In genomic region chr9:87676976-87677775, GRCh38 we compare ENCODE assay signal across 14 cellular contexts. TPM values are rescaled to one million over a fixed set of nuclear protein-coding genes. Genes with fewer than 3 reads are reported as not detected.
DNase-seq lines count a peak whose midpoint lies in the region; ATAC-seq and TF ChIP-seq lines count a peak whose summit lies in the region.
"Had no signal": no experiment of that assay in that cellular context is flagged by ENCODE, and none has a peak within 500 bp of the region (broad histone marks: within the 10 kb centered on the region; RNA-seq: fewer than 3 reads in every experiment).

No MANE protein-coding gene starts in this region.

- H3K36me3 ChIP-seq in IMR-90 (ENCODE audit: control insufficient read depth, insufficient read depth, low read length) (no peaks in the 10 kb centered on the region), thyroid gland (peaks cover 5 to 7% of the 10 kb centered on the region in 2 donors), ovary (no peaks in the 10 kb centered on the region)
- H3K36me3 ChIP-seq: HAP-1 had no signal

- H3K56ac ChIP-seq in IMR-90 (ENCODE audit: extremely low read depth, insufficient read depth, low read length), result no peak overlapping the region

- no peak for TF ChIP-seq EP300 in ovary (IDR thresholded peaks at IDR 0.05)

- POLR2A ChIA-PET in IMR-90 (lab: Charles Lee; ENCODE audit: unreplicated experiment), result no interaction called here

- DNase-seq in IMR-90 (peak; percentile 4), coronary artery (ENCODE audit: low spot score) (peak; percentile 72), iris pigment epithelial cell (ENCODE audit: low read depth) (peak; percentile 20), thyroid gland (peak; percentile 67 to 78), ovary (no peak)
- DNase-seq: activated CD4-positive, CD25-positive, alpha-beta regulatory T cell; activated naive CD8-positive, alpha-beta T cell treated with anti-CD3 and anti-CD28 coated beads, Interleukin-2, amount 50 U/mL, for 24 hours; CD4-positive, CD25-positive, alpha-beta regulatory T cell; immature natural killer cell; stimulated activated naive B cell treated with anti-CD40 and anti-IgM and Interleukin-4, amounts not matched to agents 10 μg/mL and 1 μg/mL and 100 μg/mL, for 72 hours had no signal

- H2BK15ac ChIP-seq in IMR-90 (ENCODE audit: low read depth, low read length), result no peak overlapping the region

- H4K5ac ChIP-seq in IMR-90 (ENCODE audit: low read depth, low read length), result no peak overlapping the region

- no peak overlapping the region for H2BK5ac ChIP-seq in IMR-90 (ENCODE audit: low read depth, low read length, poor library complexity, severe bottlenecking)

- peaks cover 7% of the 10 kb centered on the region; the same call in 1 of the 2 replicates for H3K27me3 ChIP-seq in IMR-90 (ENCODE audit: control insufficient read depth, insufficient read depth, low read length)
- no peaks in the 10 kb centered on the region for H3K27me3 ChIP-seq in thyroid gland
- no peaks in the 10 kb centered on the region for H3K27me3 ChIP-seq in ovary
- H3K27me3 ChIP-seq: SJSA1 had no signal

- H2BK120ac ChIP-seq in IMR-90 (ENCODE audit: low read depth, low read length), result no peak overlapping the region

- no peaks in the 10 kb centered on the region for H3K9me1 ChIP-seq in IMR-90 (ENCODE audit: insufficient read depth, low read length)

- H4K20me1 ChIP-seq in IMR-90 (ENCODE audit: insufficient read depth, low read length), result no peaks in the 10 kb centered on the region; the same call in 1 of the 2 replicates

- no peak overlapping the region for H2AFZ ChIP-seq in IMR-90 (replicated peaks; ENCODE audit: low read length, poor library complexity)

- dilution Hi-C loops in IMR-90 (cut with HindIII; ENCODE audit: low sequenced_read_pairs, unreplicated experiment), result no loop called here

- H3K14ac ChIP-seq in IMR-90 (replicated peaks; ENCODE audit: low read depth, low read length), result no peak overlapping the region

- H3K4ac ChIP-seq in IMR-90 (ENCODE audit: low read depth, low read length), result no peak overlapping the region

- no peak for TF ChIP-seq POLR2A in IMR-90 (IDR thresholded peaks at IDR 0.05; ENCODE audit: low read depth, low read length)
- TF ChIP-seq POLR2A in thyroid gland (IDR thresholded peaks at IDR 0.05), result no peak
- TF ChIP-seq POLR2A in ovary (IDR thresholded peaks at IDR 0.05), result no peak

- H4K91ac ChIP-seq in IMR-90 (ENCODE audit: insufficient read depth, low read depth, low read length), result no peak overlapping the region

- no peak overlapping the region for H3K18ac ChIP-seq in IMR-90 (ENCODE audit: low read depth, low read length)

- intact Hi-C loops in IMR-90 (cut with micrococcal nuclease), result no loop called here
- intact Hi-C loops in thyroid gland (cut with DNase I), result loop anchor here (5.0 kb wide), 1 partner anchor 135 kb away; no protein-coding TSS in a partner anchor
- intact Hi-C loops in ovary (cut with DNase I), result loop anchor here in 2 of 4 donors (10.0 kb wide), 1 partner anchor 138 kb away; no protein-coding TSS in a partner anchor

- 74% methylated on average over 6 of the region's 14 CpGs; no CpG with 5 or more reads in 1 of the 2 experiments for WGBS in IMR-90 (ENCODE audit: extremely low coverage in 2 of 2, insufficient read length in 1 of 2), 2 experiments
- 65 to 78% methylated on average over 9 to 13 of the region's 14 CpGs for WGBS in thyroid gland, 2 donors
- WGBS in ovary, 3 donors, result 75 to 82% (median 81%) methylated on average over 14 of the region's 14 CpGs

- H2BK20ac ChIP-seq in IMR-90 (ENCODE audit: low read depth, low read length), result no peak overlapping the region

- H3K27ac ChIP-seq in IMR-90 (ENCODE audit: insufficient read depth, low read length) (no peak overlapping the region), coronary artery (no peak overlapping the region), thyroid gland (no peak overlapping the region), ovary (no peak overlapping the region)
- H3K27ac ChIP-seq: SJSA1 had no signal

- no peaks in the 10 kb centered on the region for H3K9me3 ChIP-seq in IMR-90 (ENCODE audit: control insufficient read depth, insufficient read depth, low read length)
- no peaks in the 10 kb centered on the region for H3K9me3 ChIP-seq in thyroid gland
- no peaks in the 10 kb centered on the region for H3K9me3 ChIP-seq in ovary
- H3K9me3 ChIP-seq: HAP-1, SJSA1 had no signal

- no peak overlapping the region for H2AK5ac ChIP-seq in IMR-90 (ENCODE audit: low read depth, low read length)

- BruUV-seq in IMR-90 (replicated peaks; lab: Mats Ljungman, UMichigan), result no TSS peak

- H4K8ac ChIP-seq in IMR-90 (ENCODE audit: low read depth in 2 of 2, low read length in 2 of 2), result no peak overlapping the region

- H2AK9ac ChIP-seq in IMR-90 (replicated peaks; ENCODE audit: low read depth, low read length, poor library complexity), result no peak overlapping the region

- no peak for TF ChIP-seq RAD21 in IMR-90 (IDR thresholded peaks at IDR 0.05; ENCODE audit: low read length)

- CTCF ChIA-PET in IMR-90 (lab: Yijun Ruan, JAX), result interaction anchor here (0.7 to 0.8 kb wide), 2 partner anchors 340 to 365 kb away, joined by 3 to 4 read pairs; no protein-coding TSS in a partner anchor

- H3K9ac ChIP-seq in IMR-90 (ENCODE audit: low read depth, low read length), result no peak overlapping the region

- H3K79me1 ChIP-seq in IMR-90 (ENCODE audit: low read depth in 1 of 2, low read length in 2 of 2), result no peaks in the 10 kb centered on the region

- no peak; the same call in 1 of the 2 replicates for ATAC-seq in IMR-90 (ENCODE audit: low read depth)
- no peak for ATAC-seq in GM18870 (IDR thresholded peaks at IDR 0.05; ENCODE audit: unreplicated experiment)
- ATAC-seq in HG03439 (IDR thresholded peaks at IDR 0.05; ENCODE audit: unreplicated experiment), result no peak
- ATAC-seq: activated naive CD8-positive, alpha-beta T cell treated with anti-CD3 and anti-CD28 coated beads, Interleukin-2, amount 50 U/mL, for 24 hours; stimulated activated naive B cell treated with anti-CD40 and anti-IgM and Interleukin-4, amounts not matched to agents 10 μg/mL and 1 μg/mL and 100 μg/mL, for 72 hours had no signal

- H3K4me2 ChIP-seq in IMR-90 (ENCODE audit: low read depth, low read length), result no peak overlapping the region

- in situ Hi-C loops in IMR-90 (cut with MboI; ENCODE audit: low sequenced_read_pairs), result loop anchor here (5.0 to 25.0 kb wide), 3 partner anchors 135 to 1335 kb away; no protein-coding TSS in a partner anchor

- TF ChIP-seq CTCF in IMR-90 (conservative IDR thresholded peaks at IDR 0.05; ENCODE audit: low read depth, low read length) (no peak), coronary artery (IDR thresholded peaks at IDR 0.05) (no peak), thyroid gland (IDR thresholded peaks at IDR 0.05) (no peak), ovary (IDR thresholded peaks at IDR 0.05) (no peak)

- H3K4me3 ChIP-seq in IMR-90 (ENCODE audit: insufficient read depth, low read depth, low read length), result no peak overlapping the region
- no peak overlapping the region for H3K4me3 ChIP-seq in coronary artery
- no peak overlapping the region for H3K4me3 ChIP-seq in thyroid gland (replicated peaks in 1 of 3)
- H3K4me3 ChIP-seq in ovary, result no peak overlapping the region
- H3K4me3 ChIP-seq: HAP-1, SJSA1 had no signal

- no peak overlapping the region for H3K23ac ChIP-seq in IMR-90 (ENCODE audit: low read depth, low read length)

- H3K4me1 ChIP-seq in IMR-90 (ENCODE audit: control insufficient read depth, insufficient read depth, low read length) (no peaks in the 10 kb centered on the region), thyroid gland (peaks cover 11 to 20% of the 10 kb centered on the region in 2 donors), ovary (ENCODE audit: insufficient read depth) (peaks cover 1% of the 10 kb centered on the region)
- H3K4me1 ChIP-seq: HAP-1, SJSA1 had no signal

TF ChIP-seq in IMR-90, 13 proteins besides CTCF, POLR2A, EP300 and RAD21:
- TF ChIP-seq RFX5 (IDR thresholded peaks at IDR 0.05; ENCODE audit: low read depth, low read length), result no peak
- TF ChIP-seq MAZ (IDR thresholded peaks at IDR 0.05; ENCODE audit: borderline replicate concordance, low read depth, low read length), result no peak
- no peak for TF ChIP-seq MXI1 (IDR thresholded peaks at IDR 0.05; ENCODE audit: borderline replicate concordance, low read depth, low read length)
- TF ChIP-seq SMC3 (IDR thresholded peaks at IDR 0.05; ENCODE audit: low read depth, low read length), result no peak
- no peak for TF ChIP-seq USF2 (IDR thresholded peaks at IDR 0.05; ENCODE audit: low read depth, low read length)
- TF ChIP-seq CHD1 (IDR thresholded peaks at IDR 0.05; ENCODE audit: low read depth, low read length), result no peak
- TF ChIP-seq NFE2L2 (IDR thresholded peaks at IDR 0.05; ENCODE audit: low read depth, low read length), result no peak
- no peak for TF ChIP-seq FOS (IDR thresholded peaks at IDR 0.05; ENCODE audit: low read depth, low read length)
- TF ChIP-seq ELK1 (IDR thresholded peaks at IDR 0.05; ENCODE audit: borderline replicate concordance, low read depth, low read length), result no peak
TF ChIP-seq in IMR-90: peak in this region for 0.

RNA-seq across cellular contexts. Expression of gene CTSL, which starts 48.7 kb away (rescaled TPM):
- 57.0 and 89.7 TPM in 2 replicates for total RNA-seq in IMR-90 (2012; rRNA removed)
- polyA plus RNA-seq in IMR-90 (2012; rRNA removed), result 104 and 112 TPM in 2 replicates
- polyA plus RNA-seq in IMR-90 (2012; cell fraction: cytosol; rRNA removed), result 45.3 and 56.3 TPM in 2 replicates
- polyA plus RNA-seq in IMR-90 (2012; cell fraction: nucleus; rRNA removed; ENCODE audit: low replicate concordance), result 13.5 and 55.6 TPM in 2 replicates
- 100 to 1,000 TPM in 3 of 4 donors, 10 to 100 TPM in 1; 62.0 to 172 (median 112) TPM for total RNA-seq in thyroid gland
- total RNA-seq in ovary, result 100 to 1,000 TPM in 5 of 7 donors, 10 to 100 TPM in 2; 94.0 to 154 (median 110) TPM
- polyA plus RNA-seq in ovary, result 100 to 1,000 TPM; 161 to 219 TPM

Comparison
In these comparisons a context has a peak if more than half of its experiments do, and no peak if none do; other contexts are left out.
1. DNase-seq: peak in IMR-90 (single experiment), coronary artery (single experiment), iris pigment epithelial cell (single experiment) and thyroid gland (2 of 2); none in ovary (0 of 5).